ENCODE assay signal across 18 cellular contexts in genomic region chr16:4651842-4652241, GRCh38.
"Had no signal": no experiment of that assay in that cellular context is flagged by ENCODE, and none has a peak within 500 bp of the region (broad histone marks: within the 10 kb centered on the region; RNA-seq: fewer than 3 reads in every experiment).

No MANE protein-coding gene starts in this region.

- H3K4me3 Mint-ChIP-seq: activated CD8-positive, alpha-beta T cell treated with anti-CD3 and anti-CD28 coated beads for 36 hours; activated naive CD8-positive, alpha-beta T cell; activated T-cell treated with anti-CD3 and anti-CD28 coated beads, Interleukin-2, amount 50 U/mL, for 4 hours; brain; mesothelial cell of epicardium; neural crest cell; stimulated activated naive CD8-positive, alpha-beta T cell treated with anti-CD3 and anti-CD28 coated beads, Interleukin-15, amount 100 ng/mL, for 72 hours had no signal

- ATAC-seq: activated CD8-positive, alpha-beta T cell treated with anti-CD3 and anti-CD28 coated beads for 36 hours; activated T-cell treated with anti-CD3 and anti-CD28 coated beads, Interleukin-2, amount 50 U/mL, for 4 hours; left ventricle myocardium superior; sciatic nerve; stimulated activated naive CD8-positive, alpha-beta T cell treated with anti-CD3 and anti-CD28 coated beads, Interleukin-15, amount 100 ng/mL, for 72 hours had no signal

- H3K4me3 ChIP-seq: coronary artery, esophagus squamous epithelium, testis had no signal

- H3K27me3 ChIP-seq: esophagus squamous epithelium, testis had no signal

- H3K9me3 ChIP-seq: esophagus squamous epithelium, testis had no signal

- H3K27me3 Mint-ChIP-seq: activated CD8-positive, alpha-beta T cell treated with anti-CD3 and anti-CD28 coated beads for 36 hours; activated naive CD8-positive, alpha-beta T cell; stimulated activated naive CD8-positive, alpha-beta T cell treated with anti-CD3 and anti-CD28 coated beads, Interleukin-15, amount 100 ng/mL, for 72 hours had no signal

- H3K27ac ChIP-seq: coronary artery, esophagus squamous epithelium, testis had no signal

- H3K4me1 Mint-ChIP-seq: brain, mesothelial cell of epicardium, neural crest cell had no signal

- DNase-seq: activated CD4-positive, alpha-beta T cell treated with anti-CD3 and anti-CD28 coated beads for 48 hours; activated CD8-positive, alpha-beta T cell treated with anti-CD3 and anti-CD28 coated beads for 36 hours; activated effector memory CD4-positive, alpha-beta T cell treated with anti-CD3 and anti-CD28 coated beads, Interleukin-2, amount 50 U/mL, for 16 hours; activated T-cell treated with anti-CD3 and anti-CD28 coated beads, Interleukin-2, amount 50 U/mL, for 4 hours; amygdala; central memory CD4-positive, alpha-beta T cell; effector CD4-positive, alpha-beta T cell; esophagus squamous epithelium; left ventricle myocardium superior; stimulated activated naive CD8-positive, alpha-beta T cell treated with anti-CD3 and anti-CD28 coated beads, Interleukin-15, amount 100 ng/mL, for 72 hours; T-helper 2 cell; testis had no signal

- H3K27ac Mint-ChIP-seq: activated CD8-positive, alpha-beta T cell treated with anti-CD3 and anti-CD28 coated beads for 36 hours; activated naive CD8-positive, alpha-beta T cell; mesothelial cell of epicardium had no signal
